In the genomic region with DNA sequence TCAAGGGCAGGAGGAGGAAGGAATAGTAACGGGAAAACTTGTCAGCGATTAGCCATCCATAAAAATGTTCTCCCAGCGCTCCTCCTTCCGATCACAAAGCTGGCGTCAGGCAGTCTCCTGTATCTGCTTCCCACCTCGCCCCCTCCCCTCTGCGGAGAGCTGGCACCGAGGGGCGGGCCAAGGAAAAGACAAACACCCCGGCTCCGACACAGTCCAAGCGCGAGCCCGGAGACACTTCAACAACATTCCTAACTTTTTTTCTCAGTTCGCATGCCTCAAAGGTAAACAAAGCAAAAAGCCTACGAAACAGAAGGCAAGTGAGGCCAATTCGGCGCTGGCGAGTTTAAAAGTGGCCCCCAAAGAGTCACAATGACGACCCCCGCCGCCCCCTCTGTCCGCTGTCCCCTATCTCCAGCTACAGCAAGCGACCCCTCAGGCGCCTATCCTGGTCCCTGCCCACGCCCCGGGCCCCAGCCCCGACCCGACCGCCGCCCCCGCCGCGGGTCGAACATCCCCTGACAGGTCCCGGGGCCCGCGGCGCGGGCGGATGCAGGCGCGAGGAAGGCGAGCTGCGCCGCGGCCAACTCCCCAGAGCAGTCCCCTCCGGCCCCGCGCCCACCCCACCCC, we compare ENCODE assay signal across 1 cellular context.
TF ChIP-seq lines count a peak whose summit lies in the region.

No MANE protein-coding gene starts in this region.

TF ChIP-seq in HepG2, 621 proteins besides CTCF, POLR2A, EP300 and RAD21 (continued from another document and continues in another):
- TF ChIP-seq NPAS2 (CRISPR knock-in tag; IDR thresholded peaks at IDR 0.05; ENCODE audit: borderline replicate concordance) (no peak), BCL6 (CRISPR knock-in tag; IDR thresholded peaks at IDR 0.05) (no peak), PHF8 (CRISPR knock-in tag; IDR thresholded peaks at IDR 0.05) (peak; percentile 42; the same call in 1 of the 2 replicates), MZF1 (CRISPR knock-in tag; IDR thresholded peaks at IDR 0.05; ENCODE audit: borderline replicate concordance) (no peak), ZNF34 (CRISPR knock-in tag; IDR thresholded peaks at IDR 0.05; ENCODE audit: borderline replicate concordance) (no peak), ZBTB33 (CRISPR knock-in tag; IDR thresholded peaks at IDR 0.05) (no peak), ZNF431 (CRISPR knock-in tag; IDR thresholded peaks at IDR 0.05; ENCODE audit: borderline replicate concordance, low read depth) (no peak), ZFY (CRISPR knock-in tag; IDR thresholded peaks at IDR 0.05) (0 out of 2 replicates have a peak, but pooled peaks have one; percentile 9), DNMT1 (CRISPR knock-in tag; IDR thresholded peaks at IDR 0.05) (no peak), ZNF878 (CRISPR knock-in tag; IDR thresholded peaks at IDR 0.05) (no peak), ZGPAT (CRISPR knock-in tag; IDR thresholded peaks at IDR 0.05) (peak; percentile 44; the same call in 1 of the 2 replicates), RELA (CRISPR knock-in tag; IDR thresholded peaks at IDR 0.05) (no peak), ZNF747 (CRISPR knock-in tag; IDR thresholded peaks at IDR 0.05; ENCODE audit: borderline replicate concordance) (no peak), FOXM1 (CRISPR knock-in tag; IDR thresholded peaks at IDR 0.05) (no peak), NFIB (CRISPR knock-in tag; IDR thresholded peaks at IDR 0.05; ENCODE audit: borderline replicate concordance) (no peak), ZNF713 (CRISPR knock-in tag; IDR thresholded peaks at IDR 0.05) (no peak), GATAD1 (CRISPR knock-in tag; IDR thresholded peaks at IDR 0.05) (no peak), ZNF335 (CRISPR knock-in tag; IDR thresholded peaks at IDR 0.05) (no peak), NR2F6 (IDR thresholded peaks at IDR 0.05) (no peak), NR2F6 (CRISPR knock-in tag; IDR thresholded peaks at IDR 0.05) (no peak), ZNF720 (CRISPR knock-in tag; IDR thresholded peaks at IDR 0.05) (no peak), ZNF564 (CRISPR knock-in tag; IDR thresholded peaks at IDR 0.05) (no peak), NCOA5 (CRISPR knock-in tag; IDR thresholded peaks at IDR 0.05) (no peak), POGK (CRISPR knock-in tag; conservative IDR thresholded peaks at IDR 0.05) (no peak), ZNF562 (CRISPR knock-in tag; IDR thresholded peaks at IDR 0.05; ENCODE audit: borderline replicate concordance) (no peak), ZBTB40 (IDR thresholded peaks at IDR 0.05) (no peak), ZBTB40 (CRISPR knock-in tag; IDR thresholded peaks at IDR 0.05) (no peak)
- TF ChIP-seq, protein P1, sequence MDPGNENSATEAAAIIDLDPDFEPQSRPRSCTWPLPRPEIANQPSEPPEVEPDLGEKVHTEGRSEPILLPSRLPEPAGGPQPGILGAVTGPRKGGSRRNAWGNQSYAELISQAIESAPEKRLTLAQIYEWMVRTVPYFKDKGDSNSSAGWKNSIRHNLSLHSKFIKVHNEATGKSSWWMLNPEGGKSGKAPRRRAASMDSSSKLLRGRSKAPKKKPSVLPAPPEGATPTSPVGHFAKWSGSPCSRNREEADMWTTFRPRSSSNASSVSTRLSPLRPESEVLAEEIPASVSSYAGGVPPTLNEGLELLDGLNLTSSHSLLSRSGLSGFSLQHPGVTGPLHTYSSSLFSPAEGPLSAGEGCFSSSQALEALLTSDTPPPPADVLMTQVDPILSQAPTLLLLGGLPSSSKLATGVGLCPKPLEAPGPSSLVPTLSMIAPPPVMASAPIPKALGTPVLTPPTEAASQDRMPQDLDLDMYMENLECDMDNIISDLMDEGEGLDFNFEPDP (CRISPR knock-in tag; conservative IDR thresholded peaks at IDR 0.05) = no peak
- TF ChIP-seq, protein P2, sequence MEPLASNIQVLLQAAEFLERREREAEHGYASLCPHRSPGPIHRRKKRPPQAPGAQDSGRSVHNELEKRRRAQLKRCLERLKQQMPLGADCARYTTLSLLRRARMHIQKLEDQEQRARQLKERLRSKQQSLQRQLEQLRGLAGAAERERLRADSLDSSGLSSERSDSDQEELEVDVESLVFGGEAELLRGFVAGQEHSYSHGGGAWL (CRISPR knock-in tag; IDR thresholded peaks at IDR 0.05) = no peak
- TF ChIP-seq, protein P3, sequence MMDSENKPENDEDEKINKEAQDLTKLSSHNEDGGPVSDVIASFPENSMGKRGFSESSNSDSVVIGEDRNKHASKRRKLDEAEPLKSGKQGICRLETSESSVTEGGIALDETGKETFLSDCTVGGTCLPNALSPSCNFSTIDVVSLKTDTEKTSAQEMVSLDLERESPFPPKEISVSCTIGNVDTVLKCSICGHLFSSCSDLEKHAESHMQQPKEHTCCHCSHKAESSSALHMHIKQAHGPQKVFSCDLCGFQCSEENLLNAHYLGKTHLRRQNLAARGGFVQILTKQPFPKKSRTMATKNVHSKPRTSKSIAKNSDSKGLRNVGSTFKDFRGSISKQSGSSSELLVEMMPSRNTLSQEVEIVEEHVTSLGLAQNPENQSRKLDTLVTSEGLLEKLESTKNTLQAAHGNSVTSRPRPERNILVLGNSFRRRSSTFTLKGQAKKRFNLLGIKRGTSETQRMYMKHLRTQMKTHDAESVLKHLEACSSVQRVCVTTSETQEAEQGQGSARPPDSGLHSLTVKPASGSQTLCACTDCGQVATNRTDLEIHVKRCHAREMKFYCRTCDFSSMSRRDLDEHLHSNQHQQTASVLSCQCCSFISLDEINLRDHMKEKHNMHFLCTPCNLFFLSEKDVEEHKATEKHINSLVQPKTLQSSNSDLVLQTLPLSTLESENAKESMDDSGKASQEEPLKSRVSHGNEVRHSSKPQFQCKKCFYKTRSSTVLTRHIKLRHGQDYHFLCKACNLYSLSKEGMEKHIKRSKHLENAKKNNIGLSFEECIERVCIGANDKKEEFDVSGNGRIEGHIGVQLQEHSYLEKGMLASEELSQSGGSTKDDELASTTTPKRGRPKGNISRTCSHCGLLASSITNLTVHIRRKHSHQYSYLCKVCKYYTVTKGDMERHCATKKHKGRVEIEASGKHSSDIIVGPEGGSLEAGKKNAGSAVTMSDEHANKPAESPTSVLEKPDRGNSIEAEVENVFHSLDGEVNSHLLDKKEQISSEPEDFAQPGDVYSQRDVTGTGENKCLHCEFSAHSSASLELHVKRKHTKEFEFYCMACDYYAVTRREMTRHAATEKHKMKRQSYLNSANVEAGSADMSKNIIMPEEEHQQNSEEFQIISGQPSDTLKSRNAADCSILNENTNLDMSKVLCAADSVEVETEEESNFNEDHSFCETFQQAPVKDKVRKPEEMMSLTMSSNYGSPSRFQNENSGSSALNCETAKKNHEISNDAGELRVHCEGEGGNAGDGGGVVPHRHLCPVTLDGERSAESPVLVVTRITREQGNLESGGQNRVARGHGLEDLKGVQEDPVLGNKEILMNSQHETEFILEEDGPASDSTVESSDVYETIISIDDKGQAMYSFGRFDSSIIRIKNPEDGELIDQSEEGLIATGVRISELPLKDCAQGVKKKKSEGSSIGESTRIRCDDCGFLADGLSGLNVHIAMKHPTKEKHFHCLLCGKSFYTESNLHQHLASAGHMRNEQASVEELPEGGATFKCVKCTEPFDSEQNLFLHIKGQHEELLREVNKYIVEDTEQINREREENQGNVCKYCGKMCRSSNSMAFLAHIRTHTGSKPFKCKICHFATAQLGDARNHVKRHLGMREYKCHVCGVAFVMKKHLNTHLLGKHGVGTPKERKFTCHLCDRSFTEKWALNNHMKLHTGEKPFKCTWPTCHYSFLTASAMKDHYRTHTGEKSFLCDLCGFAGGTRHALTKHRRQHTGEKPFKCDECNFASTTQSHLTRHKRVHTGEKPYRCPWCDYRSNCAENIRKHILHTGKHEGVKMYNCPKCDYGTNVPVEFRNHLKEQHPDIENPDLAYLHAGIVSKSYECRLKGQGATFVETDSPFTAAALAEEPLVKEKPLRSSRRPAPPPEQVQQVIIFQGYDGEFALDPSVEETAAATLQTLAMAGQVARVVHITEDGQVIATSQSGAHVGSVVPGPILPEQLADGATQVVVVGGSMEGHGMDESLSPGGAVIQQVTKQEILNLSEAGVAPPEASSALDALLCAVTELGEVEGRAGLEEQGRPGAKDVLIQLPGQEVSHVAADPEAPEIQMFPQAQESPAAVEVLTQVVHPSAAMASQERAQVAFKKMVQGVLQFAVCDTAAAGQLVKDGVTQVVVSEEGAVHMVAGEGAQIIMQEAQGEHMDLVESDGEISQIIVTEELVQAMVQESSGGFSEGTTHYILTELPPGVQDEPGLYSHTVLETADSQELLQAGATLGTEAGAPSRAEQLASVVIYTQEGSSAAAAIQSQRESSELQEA (CRISPR knock-in tag; IDR thresholded peaks at IDR 0.05; ENCODE audit: not compliant biosample characterization) = no peak
